ENCODE assay signal across 33 cellular contexts in the genomic region with DNA sequence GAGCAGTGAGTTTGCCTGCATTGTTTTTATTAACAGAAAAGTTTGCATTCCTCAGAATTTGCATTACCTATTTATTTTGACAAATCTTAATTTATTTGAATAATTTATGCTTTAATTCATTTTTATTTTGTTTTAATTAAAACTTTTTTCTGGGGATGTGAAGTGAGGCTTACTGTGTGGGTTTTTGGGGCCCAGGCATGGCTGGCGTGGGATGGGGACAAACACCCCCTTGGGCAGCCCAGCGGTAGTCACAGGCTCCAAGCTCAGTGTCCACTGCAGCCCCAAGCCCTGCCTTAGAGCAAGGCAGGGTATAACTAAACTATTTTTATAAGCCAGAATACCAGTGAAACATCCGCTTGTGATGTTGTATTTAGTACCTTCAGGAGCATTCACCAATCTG.
"Had no signal": no experiment of that assay in that cellular context is flagged by ENCODE, and none has a peak within 500 bp of the region (broad histone marks: within the 10 kb centered on the region; RNA-seq: fewer than 3 reads in every experiment).

No MANE protein-coding gene starts in this region.

- H3K36me3 ChIP-seq: adrenal gland, ascending aorta, brain microvascular endothelial cell, breast epithelium, cardiac muscle cell had no signal

- H3K4me1 ChIP-seq: adrenal gland had no signal

- DNase-seq: activated CD8-positive, alpha-beta memory T cell treated with anti-CD3 and anti-CD28 coated beads, Interleukin-2, amount 50 U/mL, for 48 hours; activated effector memory CD4-positive, alpha-beta T cell treated with anti-CD3 and anti-CD28 coated beads, Interleukin-2, amount 50 U/mL, for 16 hours; activated effector memory CD4-positive, alpha-beta T cell treated with Interleukin-2 at 50 U/mL for 16 hours; activated gamma-delta T cell; activated gamma-delta T cell treated with Interleukin-2 at 50 U/mL for 16 hours; activated naive CD4-positive, alpha-beta T cell; activated naive CD4-positive, alpha-beta T cell treated with anti-CD3 and anti-CD28 coated beads for 36 hours; activated naive CD4-positive, alpha-beta T cell treated with anti-CD3 and anti-CD28 coated beads, Interleukin-2, amount 10 ng/mL, durations not matched to agents 7 days and 5 days; activated naive CD4-positive, alpha-beta T cell treated with anti-CD3 and anti-CD28 coated beads, Interleukin-2, amount 50 U/mL, for 16 hours; activated naive CD4-positive, alpha-beta T cell treated with Interleukin-2 at 50 U/mL for 16 hours; activated naive CD8-positive, alpha-beta T cell treated with anti-CD3 and anti-CD28 coated beads for 36 hours; activated naive CD8-positive, alpha-beta T cell treated with anti-CD3 and anti-CD28 coated beads, Interleukin-2, amount 10 ng/mL, durations not matched to agents 7 days and 5 days; activated naive CD8-positive, alpha-beta T cell treated with anti-CD3 and anti-CD28 coated beads, Interleukin-2, amount 50 U/mL, for 24 hours; activated T-cell treated with anti-CD3 and anti-CD28 coated beads for 4 hours; activated T-cell treated with anti-CD3 and anti-CD28 coated beads, Interleukin-2, amount 50 U/mL, for 1 hour; activated T-cell treated with anti-CD3 and anti-CD28 coated beads, Interleukin-2, amount 50 U/mL, for 24 hours; activated T-cell treated with anti-CD3 and anti-CD28 coated beads, Interleukin-2, amount 50 U/mL, for 4 hours; activated T-cell treated with anti-CD3 and anti-CD28 coated beads, Interleukin-2, amount 50 U/mL, for 48 hours; activated T-cell treated with anti-CD3 and anti-CD28 coated beads, Interleukin-2, amount 50 U/mL, for 72 hours; adrenal gland; amniotic stem cell; amygdala; anterior cingulate cortex; brain microvascular endothelial cell; caudate nucleus; cerebellar nuclear complex had no signal

- H3K4me3 ChIP-seq: adrenal gland, ascending aorta, breast epithelium, cardiac muscle cell had no signal

- H3K27me3 ChIP-seq: adrenal gland, ascending aorta, brain microvascular endothelial cell had no signal

- FAIRE-seq: astrocyte, bronchial epithelial cell had no signal

- H3K27ac ChIP-seq: adrenal gland, ascending aorta, brain microvascular endothelial cell, breast epithelium, cardiac muscle cell had no signal

- H3K9me3 ChIP-seq: adrenal gland, ascending aorta, breast epithelium had no signal

- ATAC-seq: activated naive CD4-positive, alpha-beta T cell treated with anti-CD3 and anti-CD28 coated beads, Interleukin-2, amount 50 U/mL, for 72 hours; activated naive CD8-positive, alpha-beta T cell treated with anti-CD3 and anti-CD28 coated beads, Interleukin-2, amount 50 U/mL, for 24 hours; activated T-cell treated with anti-CD3 and anti-CD28 coated beads, Interleukin-2, amount 50 U/mL, for 4 hours; activated T-cell treated with anti-CD3 and anti-CD28 coated beads, Interleukin-2, amount 50 U/mL, for 72 hours; activated T-helper 17 cell treated with anti-CD3 and anti-CD28 coated beads, Interleukin-2, amount 50 U/mL, for 72 hours had no signal
